Comparison of ENCODE assay signal across 9 cellular contexts in genomic region chrX:25021132-25021498, GRCh38. TPM values are rescaled to one million over a fixed set of nuclear protein-coding genes. Genes with fewer than 3 reads are reported as not detected.
DNase-seq lines count a peak whose midpoint lies in the region; ATAC-seq and TF ChIP-seq lines count a peak whose summit lies in the region.
"Had no signal": no experiment of that assay in that cellular context is flagged by ENCODE, and none has a peak within 500 bp of the region (broad histone marks: within the 10 kb centered on the region; RNA-seq: fewer than 3 reads in every experiment).

No MANE protein-coding gene starts in this region.

- no peak overlapping the region for H3K27ac ChIP-seq in spleen
- H3K27ac ChIP-seq in Peyer's patch = no peak overlapping the region
- H3K27ac ChIP-seq: gastrocnemius medialis had no signal

- peaks cover 10 to 96% (median 77%) of the 10 kb centered on the region in 7 donors for H3K27me3 ChIP-seq in spleen (replicated peaks in 1 of 7)
- peaks cover 0 to 11% of the 10 kb centered on the region in 2 donors for H3K27me3 ChIP-seq in Peyer's patch

- intact Hi-C loops in spleen (cut with DNase I; ENCODE audit: low total_unique reads) = no loop called here

- DNase-seq in A172 (ENCODE audit: low spot score) = peak; percentile 12
- DNase-seq in NCI-H2227 (lab: John Stamatoyannopoulos, UW; ENCODE audit: unreplicated experiment) = peak; percentile 64
- no peak for DNase-seq in fibroblast of villous mesenchyme (ENCODE audit: low read depth)
- DNase-seq in spleen = no peak
- no peak for DNase-seq in AG08395 (ENCODE audit: low spot score)
- DNase-seq in Peyer's patch = no peak
- no peak for DNase-seq in NCI-H2029 treated with DMSO at 0.1 percent for 48 hours (lab: John Stamatoyannopoulos, UW)
- DNase-seq: gastrocnemius medialis had no signal

- H3K4me3 ChIP-seq in fibroblast of villous mesenchyme (ENCODE audit: low read depth, low read length) (peak overlapping the region; percentile 29), spleen (peak overlapping the region in 3 of 8 donors; percentile 6 to 55 (median 9)), Peyer's patch (no peak overlapping the region)

- H3K4me1 ChIP-seq in spleen = peaks cover 0 to 38% (median 12%) of the 10 kb centered on the region in 6 donors
- H3K4me1 ChIP-seq in Peyer's patch = peaks cover 0 to 9% (median 0%) of the 10 kb centered on the region in 4 donors

- H3K9me3 ChIP-seq in spleen (peaks cover 0 to under 1% (median 0%) of the 10 kb centered on the region in 8 donors), Peyer's patch (no peaks in the 10 kb centered on the region)
- H3K9me3 ChIP-seq: gastrocnemius medialis had no signal

- H3K36me3 ChIP-seq in spleen = no peaks in the 10 kb centered on the region
- no peaks in the 10 kb centered on the region for H3K36me3 ChIP-seq in Peyer's patch
- H3K36me3 ChIP-seq: gastrocnemius medialis had no signal

- WGBS in spleen, 5 donors = 2 to 27% (median 6%) methylated on average over 14 to 16 of the region's 16 CpGs

- ATAC-seq in GM19023 (IDR thresholded peaks at IDR 0.05; ENCODE audit: unreplicated experiment) = peak; percentile 33

- TF ChIP-seq CTCF in fibroblast of villous mesenchyme (IDR thresholded peaks at IDR 0.05; ENCODE audit: insufficient read depth, low read depth, low read length) (no peak), spleen (IDR thresholded peaks at IDR 0.05 in 8 of 11, conservative IDR thresholded peaks at IDR 0.05 in 3 of 11) (peak in 1 of 11 experiments; percentile 3), Peyer's patch (IDR thresholded peaks at IDR 0.05) (no peak)

- TF ChIP-seq POLR2A in spleen (IDR thresholded peaks at IDR 0.05) (no peak), Peyer's patch (IDR thresholded peaks at IDR 0.05) (no peak)

RNA-seq across cellular contexts. Expression of gene ARX, which starts 5.3 kb away (rescaled TPM):
- 0.03 and 0.19 TPM in 2 replicates for total RNA-seq in A172 (2014; rRNA removed; shearing (Covaris generic))
- total RNA-seq in fibroblast of villous mesenchyme (not detected in 2 replicates), spleen (under 1 TPM in 2 of 7 donors, not detected in 5; 0.26 to 0.32 TPM), Peyer's patch (1 to 10 TPM in 1 of 4 donors, under 1 TPM in 2, not detected in 1; 0.40 to 1.0 (median 0.88) TPM)
- polyA plus RNA-seq in spleen = not detected

Comparison
In these comparisons a context has a peak if more than half of its experiments do, and no peak if none do; other contexts are left out.
1. DNase-seq: peak in A172 (single experiment) and NCI-H2227 (single experiment); none in fibroblast of villous mesenchyme (single experiment), spleen (single experiment), AG08395 (single experiment), Peyer's patch (0 of 3) and NCI-H2029 treated with DMSO at 0.1 percent for 48 hours (single experiment).